Comparison of ENCODE assay signal across 14 cellular contexts in genomic region chr5:69512740-69513260, GRCh38. TPM values are rescaled to one million over a fixed set of nuclear protein-coding genes. Genes with fewer than 3 reads are reported as not detected.
A peak's percentile ranks its signal among the peaks of the same experiment; 100 is the strongest.
DNase-seq lines count a peak whose midpoint lies in the region; ATAC-seq, FAIRE-seq and TF ChIP-seq lines count a peak whose summit lies in the region.
"Had no signal": no experiment of that assay in that cellular context is flagged by ENCODE, and none has a peak within 500 bp of the region (broad histone marks: within the 10 kb centered on the region; RNA-seq: fewer than 3 reads in every experiment).

No MANE protein-coding gene starts in this region.

- ATAC-seq in body of pancreas: peak; percentile 45

- H3K36me3 ChIP-seq in body of pancreas (replicated peaks in 1 of 2; ENCODE audit: insufficient read depth in 1 of 2, low read depth in 2 of 2) (peaks cover 0 to 8% of the 10 kb centered on the region in 2 donors), keratinocyte (ENCODE audit: control insufficient read depth in 2 of 2, extremely low read depth in 1 of 2, insufficient read depth in 2 of 2, low read length in 2 of 2) (no peaks in the 10 kb centered on the region)
- H3K36me3 ChIP-seq: HAP-1, WERI-Rb-1 had no signal

- peak; percentile 49 for FAIRE-seq in keratinocyte (lab: Jason Lieb, UNC)
- no peak for FAIRE-seq in D721Med (lab: Jason Lieb, UNC)
- FAIRE-seq: small intestine had no signal

- H3K9me3 ChIP-seq in body of pancreas (no peaks in the 10 kb centered on the region), keratinocyte (ENCODE audit: control insufficient read depth, low read depth, low read length) (no peaks in the 10 kb centered on the region)
- H3K9me3 ChIP-seq: HAP-1 had no signal

- dilution Hi-C loops in keratinocyte (cut with MboI; ENCODE audit: extremely low pct_ligation_motif_present, low sequenced_read_pairs): no loop called here

- H3K9me1 ChIP-seq in keratinocyte (ENCODE audit: control insufficient read depth, extremely low read depth, insufficient read depth, low read length): no peaks in the 10 kb centered on the region

- H3K27me3 ChIP-seq in body of pancreas (no peaks in the 10 kb centered on the region), keratinocyte (ENCODE audit: control insufficient read depth, extremely low read depth, insufficient read depth, low read length) (no peaks in the 10 kb centered on the region)

- no peak overlapping the region for H3K9ac ChIP-seq in keratinocyte (ENCODE audit: control insufficient read depth, extremely low read depth, insufficient read depth, low read length)

- peak; percentile 64 for DNase-seq in A172 (ENCODE audit: low spot score)
- DNase-seq in HPDE6-E6E7 (ENCODE audit: extremely low spot score): peak; percentile 29
- no peak for DNase-seq in body of pancreas
- no peak for DNase-seq in keratinocyte (ENCODE audit: low read depth, low spot score)
- DNase-seq in activated effector memory CD4-positive, alpha-beta T cell treated with Interleukin-2 at 50 U/mL for 16 hours: no peak
- DNase-seq in D721Med (ENCODE audit: insufficient read length, low spot score): no peak
- no peak for DNase-seq in NCI-H2196 (lab: John Stamatoyannopoulos, UW; ENCODE audit: unreplicated experiment)
- no peak for DNase-seq in coronary artery (ENCODE audit: low spot score)
- DNase-seq: activated T-cell treated with anti-CD3 and anti-CD28 coated beads, Interleukin-2, amount 50 U/mL, for 48 hours; hypothalamus; NCI-H2227 treated with DMSO at 0.1 percent for 48 hours; small intestine; WERI-Rb-1 had no signal

- H2AFZ ChIP-seq in keratinocyte (ENCODE audit: control insufficient read depth, low read length): no peak overlapping the region

- no peak for TF ChIP-seq POLR2A in body of pancreas (IDR thresholded peaks at IDR 0.05)

- no peak overlapping the region for H3K4me3 ChIP-seq in body of pancreas
- H3K4me3 ChIP-seq in keratinocyte (ENCODE audit: control insufficient read depth in 2 of 3, extremely low read depth in 1 of 3, insufficient read depth in 2 of 3, low read depth in 1 of 3, low read length in 3 of 3): no peak overlapping the region
- no peak overlapping the region for H3K4me3 ChIP-seq in coronary artery
- H3K4me3 ChIP-seq: HAP-1 had no signal

- H3K4me1 ChIP-seq in body of pancreas (peaks cover 54% of the 10 kb centered on the region), keratinocyte (ENCODE audit: control insufficient read depth, extremely low read depth, insufficient read depth, low read length) (peaks cover 13% of the 10 kb centered on the region)

- no peaks in the 10 kb centered on the region for H3K79me2 ChIP-seq in keratinocyte (ENCODE audit: control insufficient read depth, insufficient read depth, low read length)

- no peaks in the 10 kb centered on the region for H4K20me1 ChIP-seq in keratinocyte (ENCODE audit: control insufficient read depth, extremely low read depth, insufficient read depth, low read length)

- 43 to 54% methylated on average over 2 of the region's 2 CpGs for WGBS in body of pancreas, 2 donors

- intact Hi-C loops in body of pancreas (cut with DNase I): no loop called here

- H3K27ac ChIP-seq in body of pancreas: peak overlapping the region; percentile 64 to 78 (median 72)
- H3K27ac ChIP-seq in keratinocyte (ENCODE audit: control insufficient read depth, insufficient read depth, low read length): peak overlapping the region; percentile 48
- no peak overlapping the region for H3K27ac ChIP-seq in coronary artery
- H3K27ac ChIP-seq: WERI-Rb-1 had no signal

- TF ChIP-seq CTCF in body of pancreas (IDR thresholded peaks at IDR 0.05): no peak
- no peak for TF ChIP-seq CTCF in keratinocyte (optimal IDR thresholded peaks at IDR 0.05 in 1 of 3, IDR thresholded peaks at IDR 0.05 in 1 of 3, conservative IDR thresholded peaks at IDR 0.05 in 1 of 3; ENCODE audit: extremely low read depth in 1 of 3, insufficient read depth in 2 of 3, low read length in 3 of 3)
- TF ChIP-seq CTCF in D721Med (IDR thresholded peaks at IDR 0.05; ENCODE audit: insufficient read depth, missing control alignments): no peak
- no peak for TF ChIP-seq CTCF in coronary artery (IDR thresholded peaks at IDR 0.05)

- peak overlapping the region; percentile 46 for H3K4me2 ChIP-seq in keratinocyte (ENCODE audit: control insufficient read depth, extremely low read depth, insufficient read depth, low read depth, low read length)

RNA-seq across cellular contexts. Expression of gene OCLN, which starts 20.2 kb away (rescaled TPM):
- total RNA-seq in A172 (2014; rRNA removed; shearing (Covaris generic)): 3.2 and 6.5 TPM in 2 replicates
- 10 to 100 TPM; 23.1 to 63.6 TPM for total RNA-seq in body of pancreas
- polyA plus RNA-seq in keratinocyte: 3.5 to 4.6 TPM (median 4.6 TPM) in 3 replicates
- polyA plus RNA-seq in keratinocyte (2011; ENCODE audit: low read depth): 203 TPM
- 1.0 and 3.3 TPM in 2 replicates for polyA plus RNA-seq in keratinocyte (2011; cell fraction: cytosol; rRNA removed)
- polyA plus RNA-seq in keratinocyte (2011; cell fraction: nucleus; rRNA removed): 5.5 and 13.0 TPM in 2 replicates
- 3.6 and 51.3 TPM in 2 replicates for polyA plus RNA-seq in keratinocyte (2012; ENCODE audit: low replicate concordance)
- 3.5 to 18.1 TPM (median 9.0 TPM) in 3 replicates for polyA minus RNA-seq in keratinocyte
- polyA minus RNA-seq in keratinocyte (2011; cell fraction: cytosol; rRNA and poly(A)+ RNA removed): 2.9 TPM
- 15.9 and 21.0 TPM in 2 replicates for polyA minus RNA-seq in keratinocyte (2011; cell fraction: nucleus; rRNA and poly(A)+ RNA removed)

RNA-seq across cellular contexts. Expression of gene GTF2H2C, which starts 47.2 kb away (rescaled TPM):
- total RNA-seq in A172 (2014; rRNA removed; shearing (Covaris generic)): 52.6 and 65.7 TPM in 2 replicates
- total RNA-seq in body of pancreas: 10 to 100 TPM in 1 of 2 donors, 1 to 10 TPM in 1; 5.3 to 13.0 TPM
- 17.5 to 37.3 TPM (median 21.0 TPM) in 3 replicates for polyA plus RNA-seq in keratinocyte
- 133 TPM for polyA plus RNA-seq in keratinocyte (2011; ENCODE audit: low read depth)
- polyA plus RNA-seq in keratinocyte (2011; cell fraction: cytosol; rRNA removed): 12.8 and 28.9 TPM in 2 replicates
- polyA plus RNA-seq in keratinocyte (2011; cell fraction: nucleus; rRNA removed): 35.4 and 40.0 TPM in 2 replicates
- polyA plus RNA-seq in keratinocyte (2012; ENCODE audit: low replicate concordance): 11.2 and 20.0 TPM in 2 replicates
- polyA minus RNA-seq in keratinocyte: 8.6 to 23.1 TPM (median 8.9 TPM) in 3 replicates
- polyA minus RNA-seq in keratinocyte (2011; cell fraction: cytosol; rRNA and poly(A)+ RNA removed): 9.8 TPM
- polyA minus RNA-seq in keratinocyte (2011; cell fraction: nucleus; rRNA and poly(A)+ RNA removed): 16.2 and 33.0 TPM in 2 replicates

Comparison
In these comparisons a context has a peak if more than half of its experiments do, and no peak if none do; other contexts are left out.
1. DNase-seq: peak in A172 (single experiment) and HPDE6-E6E7 (single experiment); none in body of pancreas (0 of 4), keratinocyte (single experiment), activated effector memory CD4-positive, alpha-beta T cell treated with Interleukin-2 at 50 U/mL for 16 hours (single experiment), D721Med (single experiment), NCI-H2196 (single experiment) and coronary artery (single experiment).
2. H3K27ac ChIP-seq: peak in body of pancreas (4 of 4) and keratinocyte (single experiment); none in coronary artery (0 of 2).